ENCODE assay signal across 8 cellular contexts in the genomic region with DNA sequence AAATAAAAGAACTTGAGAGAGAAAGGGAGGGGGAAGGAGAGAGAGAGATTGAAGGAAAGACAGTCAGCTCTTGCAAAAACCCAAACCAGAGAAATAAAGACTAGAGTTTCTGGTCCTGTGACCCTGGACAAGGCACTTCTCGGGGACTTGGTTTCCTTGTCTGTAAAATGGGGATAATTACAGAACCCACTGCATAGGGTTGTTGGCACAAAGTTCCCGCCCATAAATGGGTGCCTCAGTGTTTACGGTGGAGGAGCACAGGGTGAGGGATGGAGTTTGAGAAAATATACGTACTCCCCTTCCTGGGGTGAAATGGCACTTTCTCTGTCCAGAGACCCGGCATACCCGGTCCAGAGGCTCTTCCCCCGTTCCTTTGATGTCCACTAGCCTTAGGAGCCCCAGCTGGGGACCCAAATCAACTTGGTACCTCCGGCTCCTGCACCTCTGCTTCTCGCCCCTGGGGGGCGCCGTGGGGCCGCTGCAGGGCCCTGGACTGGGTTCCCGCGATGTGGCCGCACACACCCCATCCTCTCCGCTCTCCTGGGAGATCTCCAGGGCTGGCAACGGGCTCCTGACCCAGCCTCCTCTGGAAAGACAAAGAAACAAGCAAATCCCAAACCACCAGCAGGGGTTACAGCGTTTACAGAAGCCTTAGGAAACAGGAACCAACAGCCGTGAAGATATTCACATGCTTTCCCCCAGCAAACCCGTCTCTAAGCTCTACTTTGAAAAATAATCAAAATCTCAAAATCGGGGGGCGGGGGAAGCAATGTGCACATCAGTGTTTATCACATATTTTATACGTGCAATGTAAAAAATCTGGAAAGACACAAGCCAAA. TPM values are rescaled to one million over a fixed set of nuclear protein-coding genes. Genes with fewer than 3 reads are reported as not detected.
DNase-seq lines count a peak whose midpoint lies in the region; ATAC-seq and TF ChIP-seq lines count a peak whose summit lies in the region.

No MANE protein-coding gene starts in this region.

- TF ChIP-seq CTCF in coronary artery (IDR thresholded peaks at IDR 0.05) (peak; percentile 89), liver (IDR thresholded peaks at IDR 0.05; ENCODE audit: low read depth, low read length, missing input control) (peak; percentile 61)

- no peaks in the 10 kb centered on the region for H3K36me3 ChIP-seq in ACC112 (ENCODE audit: insufficient read depth, low read length)
- no peaks in the 10 kb centered on the region for H3K36me3 ChIP-seq in liver (ENCODE audit: control insufficient read depth in 4 of 4, insufficient read depth in 3 of 4, low read depth in 1 of 4, low read length in 3 of 4)

- H2AFZ ChIP-seq in ACC112 (ENCODE audit: low read length, unreplicated experiment) = peak overlapping the region; percentile 45

- H3K9ac ChIP-seq in liver (ENCODE audit: low read depth in 1 of 2, low read length in 2 of 2) = no peak overlapping the region

- H3K9me3 ChIP-seq in liver (ENCODE audit: control insufficient read depth in 4 of 4, low read length in 3 of 4) = no peaks in the 10 kb centered on the region

- ATAC-seq in GM19397 (IDR thresholded peaks at IDR 0.05; ENCODE audit: unreplicated experiment) = no peak

- POLR2A ChIA-PET in activated CD4-positive, alpha-beta T cell treated with anti-CD3 and anti-CD28 coated beads, Interleukin-2, amount 10 ng/mL, durations not matched to agents 7 days and 5 days (lab: Charles Lee) = no interaction called here

- no peak overlapping the region for H3K4me3 ChIP-seq in ACC112 (ENCODE audit: low read depth, low read length)
- peak overlapping the region; percentile 4 for H3K4me3 ChIP-seq in coronary artery
- H3K4me3 ChIP-seq in liver (ENCODE audit: low read depth in 1 of 3, low read length in 3 of 3) = no peak overlapping the region

- DNase-seq in GM19240 (ENCODE audit: insufficient read length, low spot score) (peak; percentile 66), NCI-H510A treated with DMSO at 0.1 percent for 48 hours (lab: John Stamatoyannopoulos, UW) (peak; percentile 69), coronary artery (ENCODE audit: low spot score) (no peak)
- peak; percentile 60 for DNase-seq in activated CD4-positive, alpha-beta T cell treated with anti-CD3 and anti-CD28 coated beads, Interleukin-2, amount 10 ng/mL, durations not matched to agents 7 days and 5 days
- DNase-seq in stimulated activated CD4-positive, alpha-beta T cell treated with anti-CD3 and anti-CD28 coated beads, TNF-alpha, amount 100 ng/mL, for 4 hours (ENCODE audit: low read depth in 3 of 3) = peak; percentile 14 to 39 (median 23)

- H3K4me1 ChIP-seq in ACC112 (ENCODE audit: control insufficient read depth, insufficient read depth, low read length, unreplicated experiment) (peaks cover 12% of the 10 kb centered on the region), liver (ENCODE audit: control insufficient read depth in 4 of 4, insufficient read depth in 4 of 4, low read length in 3 of 4) (no peaks in the 10 kb centered on the region)

- WGBS in liver = 24% methylated on average over 23 of the region's 23 CpGs

- peak overlapping the region; percentile 36 for H3K27ac Mint-ChIP-seq in activated CD4-positive, alpha-beta T cell treated with anti-CD3 and anti-CD28 coated beads, Interleukin-2, amount 10 ng/mL, durations not matched to agents 7 days and 5 days

- H3K27me3 ChIP-seq in ACC112 (ENCODE audit: insufficient read depth, low read length) (no peaks in the 10 kb centered on the region), liver (ENCODE audit: control insufficient read depth in 4 of 4, insufficient read depth in 4 of 4, low read length in 3 of 4) (no peaks in the 10 kb centered on the region)

- H3K36me3 Mint-ChIP-seq in activated CD4-positive, alpha-beta T cell treated with anti-CD3 and anti-CD28 coated beads, Interleukin-2, amount 10 ng/mL, durations not matched to agents 7 days and 5 days (ENCODE audit: low read depth) = no peaks in the 10 kb centered on the region

- H3K4me3 Mint-ChIP-seq in activated CD4-positive, alpha-beta T cell treated with anti-CD3 and anti-CD28 coated beads, Interleukin-2, amount 10 ng/mL, durations not matched to agents 7 days and 5 days = peak overlapping the region; percentile 27

- CTCF ChIA-PET in activated CD4-positive, alpha-beta T cell treated with anti-CD3 and anti-CD28 coated beads, Interleukin-2, amount 10 ng/mL, durations not matched to agents 7 days and 5 days (lab: Charles Lee) = interaction anchor here (0.6 to 2.6 kb wide), 23 partner anchors 8 to 1276 kb away, joined by 3 to 28 read pairs (median 4); partner anchors contain the start of gene GPR107

- TF ChIP-seq RAD21 in liver (IDR thresholded peaks at IDR 0.05) = peak; percentile 64 to 75

- H3K4me1 Mint-ChIP-seq in activated CD4-positive, alpha-beta T cell treated with anti-CD3 and anti-CD28 coated beads, Interleukin-2, amount 10 ng/mL, durations not matched to agents 7 days and 5 days = peaks cover 4% of the 10 kb centered on the region

- H3K27me3 Mint-ChIP-seq in activated CD4-positive, alpha-beta T cell treated with anti-CD3 and anti-CD28 coated beads, Interleukin-2, amount 10 ng/mL, durations not matched to agents 7 days and 5 days = peaks cover 11% of the 10 kb centered on the region

- no peaks in the 10 kb centered on the region for H3K79me2 ChIP-seq in ACC112 (ENCODE audit: control insufficient read depth, insufficient read depth, low read length, unreplicated experiment)

- no peaks in the 10 kb centered on the region for H3K9me3 Mint-ChIP-seq in activated CD4-positive, alpha-beta T cell treated with anti-CD3 and anti-CD28 coated beads, Interleukin-2, amount 10 ng/mL, durations not matched to agents 7 days and 5 days

- peak overlapping the region; percentile 60 for H3K27ac ChIP-seq in ACC112 (ENCODE audit: low read depth, low read length)
- peak overlapping the region; percentile 21 to 35 for H3K27ac ChIP-seq in coronary artery
- H3K27ac ChIP-seq in liver (ENCODE audit: low read depth in 1 of 2, low read length in 2 of 2) = no peak overlapping the region

TF ChIP-seq in liver, 16 proteins besides CTCF, POLR2A, EP300 and RAD21:
- TF ChIP-seq YY1 (IDR thresholded peaks at IDR 0.05) (no peak), NR2F2 (IDR thresholded peaks at IDR 0.05) (no peak), EGR1 (IDR thresholded peaks at IDR 0.05; ENCODE audit: low read depth in 2 of 2) (no peak), FOXA2 (IDR thresholded peaks at IDR 0.05) (no peak), REST (IDR thresholded peaks at IDR 0.05) (no peak)

RNA-seq across cellular contexts. Expression of gene PTGES, which starts 26.3 kb away (rescaled TPM):
- not detected for total RNA-seq in activated CD4-positive, alpha-beta T cell treated with anti-CD3 and anti-CD28 coated beads, Interleukin-2, amount 10 ng/mL, durations not matched to agents 7 days and 5 days
- total RNA-seq in liver = under 1 TPM in 1 of 2 donors, not detected in 1; 0.47 TPM
- polyA plus RNA-seq in liver = under 1 TPM; 0.07 to 0.17 TPM

Comparison
In these comparisons a context has a peak if more than half of its experiments do, and no peak if none do; other contexts are left out.
1. H3K27ac ChIP-seq: peak in ACC112 (single experiment) and coronary artery (2 of 2); none in liver (0 of 2).